In the genomic region with DNA sequence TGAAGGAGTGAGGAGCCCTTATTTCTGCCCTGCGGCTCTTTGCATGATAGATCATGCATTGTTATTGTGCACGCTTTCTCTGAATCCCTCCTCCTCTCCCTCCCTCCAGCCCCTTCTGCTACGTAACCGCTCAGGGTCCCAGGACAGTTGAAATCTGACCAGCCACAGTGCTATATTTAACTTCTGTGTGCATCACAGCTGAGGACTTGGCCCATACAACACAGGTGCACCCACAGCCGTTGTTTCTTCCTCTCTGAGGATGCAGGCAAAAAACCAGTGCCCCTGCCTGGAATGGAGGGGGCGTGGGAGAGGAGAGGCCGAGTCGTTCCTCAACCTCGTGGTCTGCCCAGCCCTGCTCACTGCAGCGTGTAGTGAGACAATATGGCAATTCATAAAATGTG, we compare ENCODE assay signal across 20 cellular contexts.
DNase-seq lines count a peak whose midpoint lies in the region; ATAC-seq and TF ChIP-seq lines count a peak whose summit lies in the region.
"Had no signal": no experiment of that assay in that cellular context is flagged by ENCODE, and none has a peak within 500 bp of the region (broad histone marks: within the 10 kb centered on the region; RNA-seq: fewer than 3 reads in every experiment).

No MANE protein-coding gene starts in this region.

- H3K9ac ChIP-seq in Karpas-422 (ENCODE audit: low read length): 0 out of 2 replicates have a peak overlapping the region, but pooled peaks have one; percentile 31

- ATAC-seq in heart right ventricle: peak in 7 of 8 donors; percentile 31 to 81 (median 66)
- no peak for ATAC-seq in Right ventricle myocardium superior (ENCODE audit: poor library complexity)
- peak; percentile 88 for ATAC-seq in stimulated activated memory B cell treated with anti-CD40 and anti-IgM and Interleukin-4, amounts not matched to agents 10 μg/mL and 1 μg/mL and 100 μg/mL, for 72 hours
- ATAC-seq: upper lobe of right lung had no signal

- WGBS in heart right ventricle, 2 donors: 41 to 46% methylated on average over 10 of the region's 10 CpGs

- no peaks in the 10 kb centered on the region for H3K9me3 Mint-ChIP-seq in stimulated activated memory B cell treated with anti-CD40 and anti-IgM and Interleukin-4, amounts not matched to agents 10 μg/mL and 1 μg/mL and 100 μg/mL, for 72 hours
- peaks cover 2 to 13% (median 4%) of the 10 kb centered on the region in 5 donors for H3K9me3 Mint-ChIP-seq in CD8-positive, alpha-beta memory T cell
- H3K9me3 Mint-ChIP-seq in activated T-helper 1 cell treated with anti-CD3 and anti-CD28 coated beads, Interleukin-12 subunit alpha, Interleukin-12 subunit beta, Interleukin-2, Interleukin-4 antibody, amounts not matched to agents 30 ng/mL and 10 ng/mL and 1 ng/mL, durations not matched to agents 14 hours and 24 hours and 36 hours: peaks cover 5% of the 10 kb centered on the region
- H3K9me3 Mint-ChIP-seq: stimulated activated naive CD8-positive, alpha-beta T cell treated with anti-CD3 and anti-CD28 coated beads, Interleukin-15, Interleukin-2, amounts not matched to agents 100 ng/mL and 50 ng/mL, for 24 hours had no signal

- POLR2A ChIA-PET in CD8-positive, alpha-beta memory T cell (lab: Charles Lee): no interaction called here

- no peaks in the 10 kb centered on the region for H3K27me3 Mint-ChIP-seq in stimulated activated memory B cell treated with anti-CD40 and anti-IgM and Interleukin-4, amounts not matched to agents 10 μg/mL and 1 μg/mL and 100 μg/mL, for 72 hours
- H3K27me3 Mint-ChIP-seq in CD8-positive, alpha-beta memory T cell: peaks cover 0 to 9% of the 10 kb centered on the region in 2 donors
- peaks cover 3% of the 10 kb centered on the region for H3K27me3 Mint-ChIP-seq in activated T-helper 1 cell treated with anti-CD3 and anti-CD28 coated beads, Interleukin-12 subunit alpha, Interleukin-12 subunit beta, Interleukin-2, Interleukin-4 antibody, amounts not matched to agents 30 ng/mL and 10 ng/mL and 1 ng/mL, durations not matched to agents 14 hours and 24 hours and 36 hours (ENCODE audit: insufficient read depth)

- peaks cover 0 to 16% (median 0%) of the 10 kb centered on the region in 11 donors for H3K9me3 ChIP-seq in heart right ventricle
- H3K9me3 ChIP-seq in Karpas-422 (ENCODE audit: low read length): 0 out of 2 replicates have a peak, but pooled peaks cover 3% of the 10 kb centered on the region
- no peaks in the 10 kb centered on the region for H3K9me3 ChIP-seq in CD8-positive, alpha-beta memory T cell (ENCODE audit: low read length)
- H3K9me3 ChIP-seq: BE2C, upper lobe of right lung had no signal

- H3K27me3 ChIP-seq in heart right ventricle: no peaks in the 10 kb centered on the region
- 0 out of 2 replicates have a peak, but pooled peaks cover 2% of the 10 kb centered on the region for H3K27me3 ChIP-seq in Karpas-422 (ENCODE audit: low read length)
- no peaks in the 10 kb centered on the region for H3K27me3 ChIP-seq in CD8-positive, alpha-beta memory T cell (ENCODE audit: insufficient read depth, low read length, poor library complexity, severe bottlenecking)
- H3K27me3 ChIP-seq: BE2C had no signal

- H3K4me3 ChIP-seq in heart right ventricle: no peak overlapping the region
- peak overlapping the region; percentile 45 for H3K4me3 ChIP-seq in Karpas-422 (ENCODE audit: low read length)
- H3K4me3 ChIP-seq in CD8-positive, alpha-beta memory T cell (ENCODE audit: low read length): no peak overlapping the region
- H3K4me3 ChIP-seq: upper lobe of right lung had no signal

- intact Hi-C loops in heart right ventricle (cut with DNase I): loop anchor here in 1 of 10 donors (10.0 kb wide), 1 partner anchor 220 kb away; no protein-coding TSS in a partner anchor
- intact Hi-C loops in Right ventricle myocardium superior (cut with DNase I): no loop called here
- intact Hi-C loops in activated T-helper 1 cell treated with anti-CD3 and anti-CD28 coated beads, Interleukin-12 subunit alpha, Interleukin-12 subunit beta, Interleukin-2, Interleukin-4 antibody, amounts not matched to agents 30 ng/mL and 10 ng/mL and 1 ng/mL, durations not matched to agents 14 hours and 24 hours and 36 hours (cut with micrococcal nuclease): no loop called here
- intact Hi-C loops in head of caudate nucleus (cut with DNase I): no loop called here

- peak overlapping the region; percentile 63 for H3K4me2 ChIP-seq in Karpas-422 (ENCODE audit: low read depth, low read length, poor library complexity, severe bottlenecking)

- peaks cover 0 to 11% (median 0%) of the 10 kb centered on the region in 9 donors for H3K4me1 ChIP-seq in heart right ventricle
- peaks cover 61% of the 10 kb centered on the region for H3K4me1 ChIP-seq in Karpas-422 (ENCODE audit: low read length)
- no peaks in the 10 kb centered on the region for H3K4me1 ChIP-seq in CD8-positive, alpha-beta memory T cell (ENCODE audit: insufficient read depth, low read length)
- H3K4me1 ChIP-seq: BE2C, upper lobe of right lung had no signal

- CTCF ChIA-PET in CD8-positive, alpha-beta memory T cell (lab: Charles Lee): no interaction called here

- H3K4me1 Mint-ChIP-seq in stimulated activated memory B cell treated with anti-CD40 and anti-IgM and Interleukin-4, amounts not matched to agents 10 μg/mL and 1 μg/mL and 100 μg/mL, for 72 hours: peaks cover 51% of the 10 kb centered on the region
- no peaks in the 10 kb centered on the region for H3K4me1 Mint-ChIP-seq in CD8-positive, alpha-beta memory T cell
- H3K4me1 Mint-ChIP-seq in activated T-helper 1 cell treated with anti-CD3 and anti-CD28 coated beads, Interleukin-12 subunit alpha, Interleukin-12 subunit beta, Interleukin-2, Interleukin-4 antibody, amounts not matched to agents 30 ng/mL and 10 ng/mL and 1 ng/mL, durations not matched to agents 14 hours and 24 hours and 36 hours (ENCODE audit: low read depth): no peaks in the 10 kb centered on the region

- no peaks in the 10 kb centered on the region for H3K36me3 ChIP-seq in heart right ventricle
- no peaks in the 10 kb centered on the region; the same call in 1 of the 2 replicates for H3K36me3 ChIP-seq in Karpas-422 (ENCODE audit: insufficient read depth, low read length)
- H3K36me3 ChIP-seq in CD8-positive, alpha-beta memory T cell (ENCODE audit: insufficient read depth, low read length): no peaks in the 10 kb centered on the region
- H3K36me3 ChIP-seq: BE2C, upper lobe of right lung had no signal

- no peak overlapping the region for H3K27ac ChIP-seq in heart right ventricle
- H3K27ac ChIP-seq in Karpas-422 (ENCODE audit: low read length): peak overlapping the region; percentile 73
- H3K27ac ChIP-seq in CD8-positive, alpha-beta memory T cell (ENCODE audit: low read depth, low read length): no peak overlapping the region
- H3K27ac ChIP-seq: 22Rv1, upper lobe of right lung had no signal

- H2AFZ ChIP-seq in Karpas-422 (ENCODE audit: low read length): no peak overlapping the region; the same call in 1 of the 2 replicates

- H3K27ac Mint-ChIP-seq in stimulated activated memory B cell treated with anti-CD40 and anti-IgM and Interleukin-4, amounts not matched to agents 10 μg/mL and 1 μg/mL and 100 μg/mL, for 72 hours: no peak overlapping the region
- H3K27ac Mint-ChIP-seq in CD8-positive, alpha-beta memory T cell: no peak overlapping the region
- no peak overlapping the region for H3K27ac Mint-ChIP-seq in activated T-helper 1 cell treated with anti-CD3 and anti-CD28 coated beads, Interleukin-12 subunit alpha, Interleukin-12 subunit beta, Interleukin-2, Interleukin-4 antibody, amounts not matched to agents 30 ng/mL and 10 ng/mL and 1 ng/mL, durations not matched to agents 14 hours and 24 hours and 36 hours
- H3K27ac Mint-ChIP-seq: nephron progenitor cell; stimulated activated naive CD8-positive, alpha-beta T cell treated with anti-CD3 and anti-CD28 coated beads, Interleukin-15, Interleukin-2, amounts not matched to agents 100 ng/mL and 50 ng/mL, for 24 hours had no signal

- H3K36me3 Mint-ChIP-seq in stimulated activated memory B cell treated with anti-CD40 and anti-IgM and Interleukin-4, amounts not matched to agents 10 μg/mL and 1 μg/mL and 100 μg/mL, for 72 hours: no peaks in the 10 kb centered on the region
- no peaks in the 10 kb centered on the region for H3K36me3 Mint-ChIP-seq in CD8-positive, alpha-beta memory T cell
- H3K36me3 Mint-ChIP-seq in activated T-helper 1 cell treated with anti-CD3 and anti-CD28 coated beads, Interleukin-12 subunit alpha, Interleukin-12 subunit beta, Interleukin-2, Interleukin-4 antibody, amounts not matched to agents 30 ng/mL and 10 ng/mL and 1 ng/mL, durations not matched to agents 14 hours and 24 hours and 36 hours (ENCODE audit: low read depth): no peaks in the 10 kb centered on the region

- H3K9me2 ChIP-seq in Karpas-422 (replicated peaks; ENCODE audit: insufficient read depth, low read length): no peaks in the 10 kb centered on the region

- H4K20me1 ChIP-seq in Karpas-422 (ENCODE audit: insufficient read depth, low read depth, low read length): peaks cover 8% of the 10 kb centered on the region

- no peak for TF ChIP-seq CTCF in heart right ventricle (IDR thresholded peaks at IDR 0.05)

- no peaks in the 10 kb centered on the region for H3K79me2 ChIP-seq in Karpas-422 (ENCODE audit: low read length)

- DNase-seq in heart right ventricle (peak in 1 of 2 donors; percentile 37), Right ventricle myocardium superior (no peak), Karpas-422 (peak; percentile 92), foreskin melanocyte (peak; percentile 93), head of caudate nucleus (no peak)
- no peak for DNase-seq in CD8-positive, alpha-beta memory T cell
- DNase-seq in activated T-helper 1 cell treated with anti-CD3 and anti-CD28 coated beads, Interleukin-12 subunit alpha, Interleukin-12 subunit beta, Interleukin-2, Interleukin-4 antibody, amounts not matched to agents 30 ng/mL and 10 ng/mL and 1 ng/mL, durations not matched to agents 14 hours and 24 hours and 36 hours (ENCODE audit: low spot score): no peak
- DNase-seq: activated effector memory CD4-positive, alpha-beta T cell treated with anti-CD3 and anti-CD28 coated beads, Interleukin-2, amount 50 U/mL, for 16 hours; amniotic stem cell; BE2C; effector CD8-positive, alpha-beta T cell; hypothalamus; kidney; mesenchymal stem cell; NCI-H1694; nephron progenitor cell; upper lobe of right lung had no signal

- H3K4me3 Mint-ChIP-seq in stimulated activated memory B cell treated with anti-CD40 and anti-IgM and Interleukin-4, amounts not matched to agents 10 μg/mL and 1 μg/mL and 100 μg/mL, for 72 hours: peak overlapping the region; percentile 1
- no peak overlapping the region for H3K4me3 Mint-ChIP-seq in CD8-positive, alpha-beta memory T cell
- no peak overlapping the region for H3K4me3 Mint-ChIP-seq in activated T-helper 1 cell treated with anti-CD3 and anti-CD28 coated beads, Interleukin-12 subunit alpha, Interleukin-12 subunit beta, Interleukin-2, Interleukin-4 antibody, amounts not matched to agents 30 ng/mL and 10 ng/mL and 1 ng/mL, durations not matched to agents 14 hours and 24 hours and 36 hours
- H3K4me3 Mint-ChIP-seq: nephron progenitor cell; stimulated activated naive CD8-positive, alpha-beta T cell treated with anti-CD3 and anti-CD28 coated beads, Interleukin-15, Interleukin-2, amounts not matched to agents 100 ng/mL and 50 ng/mL, for 24 hours had no signal

Comparison
In these comparisons a context has a peak if more than half of its experiments do, and no peak if none do; other contexts are left out.
1. DNase-seq: peak in Karpas-422 (single experiment) and foreskin melanocyte (single experiment); none in Right ventricle myocardium superior (single experiment), CD8-positive, alpha-beta memory T cell (0 of 5), activated T-helper 1 cell treated with anti-CD3 and anti-CD28 coated beads, Interleukin-12 subunit alpha, Interleukin-12 subunit beta, Interleukin-2, Interleukin-4 antibody, amounts not matched to agents 30 ng/mL and 10 ng/mL and 1 ng/mL, durations not matched to agents 14 hours and 24 hours and 36 hours (single experiment) and head of caudate nucleus (0 of 42).